ENCODE assay signal across 1 cellular context in the genomic region with DNA sequence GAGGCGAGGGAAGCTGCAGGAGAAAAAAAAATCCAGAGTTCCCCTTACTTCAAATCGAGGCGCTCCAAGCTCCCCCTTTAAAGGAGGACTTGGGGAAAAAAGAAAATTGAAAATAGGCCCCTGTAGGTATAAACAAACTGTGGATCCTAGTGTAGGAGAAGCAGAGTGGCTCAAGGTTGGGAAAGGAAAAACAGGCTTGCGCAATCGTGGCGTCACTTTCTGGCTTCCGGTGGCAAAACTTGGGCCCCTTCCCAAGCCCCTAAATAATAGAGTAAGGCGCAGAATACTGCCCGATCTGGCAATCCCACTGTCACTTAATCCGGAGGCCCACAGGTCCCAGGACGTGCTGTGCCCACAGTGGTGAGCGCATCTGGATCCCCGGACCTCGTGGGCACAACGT.
TF ChIP-seq lines count a peak whose summit lies in the region.

No MANE protein-coding gene starts in this region.

TF ChIP-seq in IMR-90, 13 proteins besides CTCF, POLR2A, EP300 and RAD21:
- peak; percentile 73 for TF ChIP-seq CEBPB (IDR thresholded peaks at IDR 0.05; ENCODE audit: low read depth, low read length)
- no peak for TF ChIP-seq MAZ (IDR thresholded peaks at IDR 0.05; ENCODE audit: borderline replicate concordance, low read depth, low read length)
